ENCODE assay signal across 1 cellular context in the genomic region with DNA sequence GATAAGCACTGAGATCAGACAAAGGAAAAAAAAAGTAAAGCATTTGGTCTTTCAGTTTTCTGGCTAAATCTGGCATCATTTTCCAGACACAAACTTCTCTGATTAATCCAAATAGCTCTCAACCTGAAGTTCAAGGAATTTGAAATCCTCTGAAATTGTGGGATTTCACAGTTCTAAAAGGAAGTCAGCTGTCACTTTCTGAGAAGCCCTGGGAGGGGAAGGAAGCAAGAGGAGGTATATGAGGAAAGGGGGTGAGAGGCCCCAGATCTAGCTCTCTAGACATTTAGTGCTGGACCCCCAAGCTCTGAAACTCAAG.
TF ChIP-seq lines count a peak whose summit lies in the region.

No MANE protein-coding gene starts in this region.

TF ChIP-seq in A549, 52 proteins besides CTCF, POLR2A, EP300 and RAD21 (continued from another document):
- no peak for TF ChIP-seq CEBPB (IDR thresholded peaks at IDR 0.05)
- TF ChIP-seq SREBF2 (IDR thresholded peaks at IDR 0.05): no peak
- no peak for TF ChIP-seq CHD2 (IDR thresholded peaks at IDR 0.05; ENCODE audit: low read length, partially characterized antibody)
- no peak for TF ChIP-seq RCOR1 (IDR thresholded peaks at IDR 0.05; ENCODE audit: low read depth, low read length)
- TF ChIP-seq BHLHE40 (IDR thresholded peaks at IDR 0.05; ENCODE audit: low read depth, low read length): no peak
- TF ChIP-seq RARB (CRISPR knock-in tag; IDR thresholded peaks at IDR 0.05): no peak
- TF ChIP-seq TP53 (CRISPR knock-in tag; IDR thresholded peaks at IDR 0.05): no peak
- TF ChIP-seq HOXA7 (CRISPR knock-in tag; IDR thresholded peaks at IDR 0.05): no peak
- TF ChIP-seq, protein P1, sequence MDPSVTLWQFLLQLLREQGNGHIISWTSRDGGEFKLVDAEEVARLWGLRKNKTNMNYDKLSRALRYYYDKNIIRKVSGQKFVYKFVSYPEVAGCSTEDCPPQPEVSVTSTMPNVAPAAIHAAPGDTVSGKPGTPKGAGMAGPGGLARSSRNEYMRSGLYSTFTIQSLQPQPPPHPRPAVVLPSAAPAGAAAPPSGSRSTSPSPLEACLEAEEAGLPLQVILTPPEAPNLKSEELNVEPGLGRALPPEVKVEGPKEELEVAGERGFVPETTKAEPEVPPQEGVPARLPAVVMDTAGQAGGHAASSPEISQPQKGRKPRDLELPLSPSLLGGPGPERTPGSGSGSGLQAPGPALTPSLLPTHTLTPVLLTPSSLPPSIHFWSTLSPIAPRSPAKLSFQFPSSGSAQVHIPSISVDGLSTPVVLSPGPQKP (IDR thresholded peaks at IDR 0.05; ENCODE audit: low read depth, low read length): no peak
- no peak for TF ChIP-seq CBX8 (IDR thresholded peaks at IDR 0.05)
- TF ChIP-seq MAFK (IDR thresholded peaks at IDR 0.05; ENCODE audit: partially characterized antibody): no peak
- no peak for TF ChIP-seq ZC3H11A (IDR thresholded peaks at IDR 0.05)
